In the genomic region with DNA sequence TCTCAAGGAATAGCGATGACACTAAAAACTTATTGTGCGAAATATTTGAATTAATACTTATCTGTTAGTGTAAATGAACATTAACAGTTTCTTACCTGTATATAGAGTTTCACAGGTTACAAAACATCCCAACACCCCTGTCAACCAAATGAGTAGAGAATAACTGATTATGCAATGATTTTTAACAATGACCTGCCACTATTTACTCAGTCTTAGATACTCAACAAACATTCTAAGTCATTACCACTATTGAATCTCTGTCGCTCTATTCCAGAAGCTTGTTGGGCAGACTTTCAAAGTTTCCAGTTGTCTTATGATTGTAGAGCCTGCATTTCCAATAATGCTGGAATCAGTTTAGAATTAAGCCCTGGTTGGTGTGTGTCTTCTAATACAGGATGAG, we compare ENCODE assay signal across 28 cellular contexts.
"Had no signal": no experiment of that assay in that cellular context is flagged by ENCODE, and none has a peak within 500 bp of the region (broad histone marks: within the 10 kb centered on the region; RNA-seq: fewer than 3 reads in every experiment).

No MANE protein-coding gene starts in this region.

- FAIRE-seq: endometrium, islet of Langerhans had no signal

- H3K4me3 ChIP-seq: esophagus squamous epithelium, heart right ventricle, left lung, mucosa of descending colon, prostate gland, right atrium auricular region, smooth muscle cell, suprapubic skin, transverse colon, upper lobe of right lung, uterus had no signal

- H3K4me1 ChIP-seq: esophagus squamous epithelium, heart right ventricle, left lung, prostate gland, right atrium auricular region, suprapubic skin, transverse colon, upper lobe of right lung, uterus had no signal

- H3K4me2 ChIP-seq: smooth muscle cell had no signal

- H3K27me3 ChIP-seq: left lung, right atrium auricular region, suprapubic skin, upper lobe of right lung, uterus had no signal

- H3K27ac ChIP-seq: esophagus squamous epithelium, heart right ventricle, left lung, prostate gland, right atrium auricular region, suprapubic skin, transverse colon, upper lobe of right lung, uterus had no signal

- DNase-seq: effector memory CD8-positive, alpha-beta T cell; erythroblast; esophagus squamous epithelium; foreskin melanocyte; glutamatergic neuron; heart right ventricle; hippocampal formation; left cardiac atrium; left lung; mesenchymal stem cell; mucosa of descending colon; naive B cell; stimulated activated CD4-positive, alpha-beta T cell treated with anti-CD3 and anti-CD28 coated beads, Interleukin-12 subunit alpha, Interleukin-12 subunit beta, amount 100 ng/mL, for 4 hours; stimulated activated CD4-positive, alpha-beta T cell treated with anti-CD3 and anti-CD28 coated beads, Interleukin-1b, Interleukin-23, amount 100 ng/mL, for 48 hours; stimulated activated CD4-positive, alpha-beta T cell treated with anti-CD3 and anti-CD28 coated beads, Interleukin-4, amount 100 ng/mL, for 1 hour; stimulated activated CD8-positive, alpha-beta memory T cell treated with anti-CD3 and anti-CD28 coated beads, Interleukin-4, amount 100 ng/mL, for 48 hours; stimulated activated naive CD4-positive, alpha-beta T cell; stimulated activated naive CD8-positive, alpha-beta T cell treated with anti-CD3 and anti-CD28 coated beads, Interleukin-15, amount 100 ng/mL, for 72 hours; transverse colon; upper lobe of right lung; uterus had no signal

- H3K9me3 ChIP-seq: esophagus squamous epithelium, left lung, mucosa of descending colon, prostate gland, suprapubic skin, transverse colon, upper lobe of right lung, uterus had no signal

- ATAC-seq: effector memory CD8-positive, alpha-beta T cell; heart right ventricle; left cardiac atrium; left lung; mucosa of descending colon; sciatic nerve; stimulated activated naive CD8-positive, alpha-beta T cell treated with anti-CD3 and anti-CD28 coated beads, Interleukin-15, amount 100 ng/mL, for 72 hours; upper lobe of right lung had no signal

- H3K36me3 ChIP-seq: esophagus squamous epithelium, heart right ventricle, left lung, prostate gland, right atrium auricular region, suprapubic skin, transverse colon, upper lobe of right lung, uterus had no signal
